In the genomic region with DNA sequence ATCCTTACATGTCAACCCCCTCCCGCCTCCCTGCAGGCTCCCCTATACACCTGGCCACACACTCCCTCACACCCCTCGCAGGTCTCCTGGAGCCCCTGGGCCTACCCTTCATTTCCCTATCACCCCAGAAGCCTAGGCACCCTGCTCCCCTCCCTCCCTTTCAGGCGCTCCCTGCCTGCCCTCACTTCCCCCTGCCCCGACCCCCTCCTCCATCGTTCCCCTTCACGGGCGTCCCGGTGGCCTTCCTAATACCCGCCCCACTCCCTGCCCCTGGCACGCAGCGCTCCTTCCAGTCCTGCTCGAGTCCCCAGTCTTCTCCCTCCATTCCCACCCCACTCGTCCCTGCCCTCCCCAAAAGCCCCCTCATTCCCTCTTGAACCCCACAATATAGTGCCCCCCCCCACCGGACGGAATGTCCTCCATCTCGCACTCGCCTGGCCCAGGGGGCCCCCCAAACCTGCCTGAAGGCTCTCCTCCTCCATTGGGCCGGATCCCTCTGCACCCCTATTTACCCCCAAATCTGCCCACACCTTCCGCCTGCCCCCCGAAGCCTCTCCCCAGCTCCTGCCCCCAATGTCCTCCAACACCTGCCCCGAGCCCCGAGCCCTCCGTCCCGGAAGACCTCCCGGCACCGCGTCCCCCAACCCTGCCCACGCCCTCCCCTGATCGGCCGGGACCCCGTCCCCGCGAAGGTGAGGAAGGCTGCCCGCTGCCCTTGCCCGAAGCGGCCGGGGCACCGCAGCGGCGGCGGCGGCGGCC, we compare ENCODE assay signal across 8 cellular contexts. TPM values are rescaled to one million over a fixed set of nuclear protein-coding genes. Genes with fewer than 3 reads are reported as not detected.
DNase-seq lines count a peak whose midpoint lies in the region; ATAC-seq and TF ChIP-seq lines count a peak whose summit lies in the region.

No MANE protein-coding gene starts in this region.

- 5% methylated on average over 43 of the region's 43 CpGs for WGBS in aorta, 2 donors

- DNase-seq in H7: peak; percentile 74
- peak in 2 of 10 donors; percentile 7 to 50 for DNase-seq in dorsolateral prefrontal cortex
- peak in 1 of 2 donors; percentile 49 for DNase-seq in aorta
- DNase-seq in stimulated activated naive CD4-positive, alpha-beta T cell treated with Interleukin-2 at 50 U/mL for 16 hours (lab: John Stamatoyannopoulos, UW): no peak
- no peak for DNase-seq in DMS79 treated with DMSO at 0.1 percent for 48 hours (lab: John Stamatoyannopoulos, UW)

- ATAC-seq in SK-N-SH treated with all-trans-retinoic acid at 6 μM for 48 hours: 0 out of 3 replicates have a peak, but pooled peaks have one; percentile 6
- ATAC-seq in aorta (ENCODE audit: low FRiP score): peak; percentile 15

- H3K4me3 ChIP-seq in BLaER1: peak overlapping the region; percentile 98
- peak overlapping the region; percentile 70 for H3K4me3 ChIP-seq in H7 (ENCODE audit: insufficient read depth, low read depth, low read length)
- H3K4me3 ChIP-seq in dorsolateral prefrontal cortex: peak overlapping the region; percentile 19 to 98 (median 69)
- peak overlapping the region; percentile 67 to 87 for H3K4me3 ChIP-seq in muscle layer of colon (ENCODE audit: low read depth in 1 of 2, low read length in 2 of 2)
- H3K4me3 ChIP-seq in aorta (ENCODE audit: low read length in 2 of 2): peak overlapping the region; percentile 37 to 97

- H3K9ac ChIP-seq in BLaER1: peak overlapping the region; percentile 97
- H3K9ac ChIP-seq in muscle layer of colon (ENCODE audit: low read length): no peak overlapping the region

- peak overlapping the region; percentile 95 for H3K4me2 ChIP-seq in BLaER1

- H3K36me3 ChIP-seq in BLaER1: 0 out of 2 replicates have a peak, but pooled peaks cover 2% of the 10 kb centered on the region
- H3K36me3 ChIP-seq in H7 (replicated peaks; ENCODE audit: control insufficient read depth, insufficient read depth, low read length): no peaks in the 10 kb centered on the region
- no peaks in the 10 kb centered on the region for H3K36me3 ChIP-seq in muscle layer of colon (ENCODE audit: insufficient read depth, low read length)
- H3K36me3 ChIP-seq in aorta (ENCODE audit: control insufficient read depth in 1 of 2, insufficient read depth in 2 of 2, low read length in 1 of 2): no peaks in the 10 kb centered on the region

- H3K27me3 ChIP-seq in BLaER1: no peaks in the 10 kb centered on the region
- peaks cover 2% of the 10 kb centered on the region; the same call in 1 of the 2 replicates for H3K27me3 ChIP-seq in H7 (ENCODE audit: control insufficient read depth, insufficient read depth, low read length)
- H3K27me3 ChIP-seq in dorsolateral prefrontal cortex: no peaks in the 10 kb centered on the region
- no peaks in the 10 kb centered on the region for H3K27me3 ChIP-seq in muscle layer of colon (ENCODE audit: control insufficient read depth in 1 of 2, insufficient read depth in 2 of 2, low read length in 2 of 2)
- H3K27me3 ChIP-seq in aorta (ENCODE audit: control insufficient read depth in 1 of 2, insufficient read depth in 2 of 2, low read length in 1 of 2): no peaks in the 10 kb centered on the region

- H3K9me3 ChIP-seq in BLaER1: no peaks in the 10 kb centered on the region
- H3K9me3 ChIP-seq in muscle layer of colon (ENCODE audit: low read length): no peaks in the 10 kb centered on the region
- H3K9me3 ChIP-seq in aorta (ENCODE audit: control insufficient read depth, low read length): no peaks in the 10 kb centered on the region

- no peak for TF ChIP-seq CTCF in dorsolateral prefrontal cortex (IDR thresholded peaks at IDR 0.05 in 54 of 56, conservative IDR thresholded peaks at IDR 0.05 in 2 of 56; ENCODE audit: low read depth in 1 of 56, partially characterized antibody in 56 of 56)

- peaks cover 49% of the 10 kb centered on the region for H4K20me1 ChIP-seq in BLaER1

- H3K27ac ChIP-seq in BLaER1: peak overlapping the region; percentile 98
- peak overlapping the region in 10 of 59 donors; percentile 43 to 79 (median 59) for H3K27ac ChIP-seq in dorsolateral prefrontal cortex
- peak overlapping the region; percentile 52 for H3K27ac ChIP-seq in muscle layer of colon (ENCODE audit: low read depth, low read length)
- no peak overlapping the region for H3K27ac ChIP-seq in aorta (ENCODE audit: low read depth in 1 of 2, low read length in 2 of 2)

- H3K4me1 ChIP-seq in BLaER1 (peaks cover 65% of the 10 kb centered on the region), muscle layer of colon (ENCODE audit: insufficient read depth, low read length) (peaks cover 12% of the 10 kb centered on the region), aorta (ENCODE audit: control insufficient read depth in 1 of 2, insufficient read depth in 2 of 2, low read length in 2 of 2) (no peaks in the 10 kb centered on the region)

- intact Hi-C loops in dorsolateral prefrontal cortex (cut with DNase I) (loop anchor here (5.0 kb wide), 2 partner anchors 70 to 80 kb away; no protein-coding TSS in a partner anchor), aorta (cut with DNase I) (loop anchor here in 1 of 2 donors (10.0 kb wide), 1 partner anchor 77 kb away; no protein-coding TSS in a partner anchor)

TF ChIP-seq in SK-N-SH treated with all-trans-retinoic acid at 6 μM for 48 hours, 23 proteins besides CTCF, POLR2A, EP300 and RAD21:
- no peak for TF ChIP-seq TSHZ2 (CRISPR knock-in tag; IDR thresholded peaks at IDR 0.05)
- no peak for TF ChIP-seq POU6F1 (CRISPR knock-in tag; IDR thresholded peaks at IDR 0.05; ENCODE audit: borderline replicate concordance, low read depth)
- TF ChIP-seq RARB (CRISPR knock-in tag; IDR thresholded peaks at IDR 0.05): no peak

RNA-seq across cellular contexts. Expression of gene STRBP, which starts 0.7 kb away (rescaled TPM):
- 35.0 and 49.9 TPM in 2 replicates for total RNA-seq in H7 (2014; rRNA removed; shearing (Covaris generic))
- total RNA-seq in dorsolateral prefrontal cortex (100 to 1,000 TPM in 100 of 120 experiments, 10 to 100 TPM in 20; 42.5 to 205 (median 133) TPM), aorta (10 to 100 TPM in 1 of 2 donors, 1 to 10 TPM in 1; 6.8 to 10.3 TPM)
- 10 to 100 TPM in 1 of 2 donors, 1 to 10 TPM in 1; 5.4 to 27.3 TPM for polyA plus RNA-seq in aorta

Comparison
In these comparisons a context has a peak if more than half of its experiments do, and no peak if none do; other contexts are left out.
1. H3K27ac ChIP-seq: peak in BLaER1 (single experiment) and muscle layer of colon (single experiment); none in aorta (0 of 2).
2. Peak in every context shown above with its lines, with median percentiles within 50 percentile points of each other: H3K4me3 ChIP-seq.